Comparison of ENCODE assay signal across 1 cellular context in genomic region chr5:140005145-140005591, GRCh38.
A peak's percentile ranks its signal among the peaks of the same experiment; 100 is the strongest.
TF ChIP-seq lines count a peak whose summit lies in the region.

No MANE protein-coding gene starts in this region.

TF ChIP-seq in GM12878, 131 proteins besides CTCF, POLR2A, EP300 and RAD21 (continued from another document):
- TF ChIP-seq BCL3 (IDR thresholded peaks at IDR 0.05; ENCODE audit: borderline replicate concordance, insufficient read depth, low read depth, low read length, poor library complexity, severe bottlenecking) (peak; percentile 90), TCF7 (IDR thresholded peaks at IDR 0.05; ENCODE audit: borderline replicate concordance) (peak; percentile 86), MTA3 (IDR thresholded peaks at IDR 0.05; ENCODE audit: borderline replicate concordance, low read length) (no peak; the same call in 1 of the 2 replicates)
